In genomic region chrX:2345562-2345961, GRCh38 we compare ENCODE assay signal across 28 cellular contexts.
"Had no signal": no experiment of that assay in that cellular context is flagged by ENCODE, and none has a peak within 500 bp of the region (broad histone marks: within the 10 kb centered on the region; RNA-seq: fewer than 3 reads in every experiment).

No MANE protein-coding gene starts in this region.

- H3K36me3 ChIP-seq: neural progenitor cell, ovary, right lobe of liver, sigmoid colon, thoracic aorta, thyroid gland, upper lobe of left lung, vagina had no signal

- H3K27me3 Mint-ChIP-seq: progenitor cell of endocrine pancreas; stimulated activated naive B cell treated with anti-CD40 and anti-IgM and Interleukin-4, amounts not matched to agents 10 μg/mL and 1 μg/mL and 100 μg/mL, for 72 hours; stimulated activated naive CD8-positive, alpha-beta T cell treated with anti-CD3 and anti-CD28 coated beads, Interleukin-15, Interleukin-2, amounts not matched to agents 100 ng/mL and 50 ng/mL, for 24 hours had no signal

- H3K4me1 Mint-ChIP-seq: nephron had no signal

- H3K4me2 ChIP-seq: neural progenitor cell had no signal

- H3K9me3 ChIP-seq: ovary, psoas muscle, right lobe of liver, stomach, thoracic aorta, thyroid gland, tibial nerve, upper lobe of left lung, vagina had no signal

- DNase-seq: natural killer cell; occipital lobe; ovary; psoas muscle; right cardiac atrium; right lobe of liver; sigmoid colon; small intestine; stimulated activated CD4-positive, alpha-beta T cell treated with anti-CD3 and anti-CD28 coated beads, Interleukin-15, amount 100 ng/mL, for 24 hours; stimulated activated CD4-positive, alpha-beta T cell treated with anti-CD3 and anti-CD28 coated beads, Interleukin-2, amount 100 ng/mL, for 24 hours; stimulated activated CD4-positive, alpha-beta T cell treated with anti-CD3 and anti-CD28 coated beads, Interleukin-2, amount 100 ng/mL, for 48 hours; stimulated activated CD4-positive, alpha-beta T cell treated with anti-CD3 and anti-CD28 coated beads, Interleukin-4, amount 100 ng/mL, for 24 hours; stimulated activated naive B cell treated with anti-CD40 and anti-IgM and Interleukin-4, amounts not matched to agents 10 μg/mL and 1 μg/mL and 100 μg/mL, for 72 hours; stimulated activated naive CD4-positive, alpha-beta T cell treated with Interleukin-2 at 50 U/mL for 16 hours; stomach; thyroid gland; trophoblast cell; upper lobe of left lung had no signal

- H2AFZ ChIP-seq: neural progenitor cell, parathyroid adenoma had no signal

- ATAC-seq: natural killer cell; psoas muscle; right cardiac atrium; right lobe of liver; stimulated activated effector memory CD8-positive, alpha-beta T cell treated with anti-CD3 and anti-CD28 coated beads, Interleukin-12 subunit alpha, Interleukin-12 subunit beta, amount 100 ng/mL, for 72 hours; stimulated activated naive B cell treated with anti-CD40 and anti-IgM and Interleukin-4, amounts not matched to agents 10 μg/mL and 1 μg/mL and 100 μg/mL, for 72 hours had no signal

- H3K4me3 ChIP-seq: neural progenitor cell, ovary, psoas muscle, right lobe of liver, sigmoid colon, stomach, thoracic aorta, thyroid gland, tibial nerve, upper lobe of left lung, vagina had no signal

- H3K79me2 ChIP-seq: parathyroid adenoma had no signal

- H3K27me3 ChIP-seq: neural progenitor cell, ovary, right lobe of liver, sigmoid colon, stomach, thyroid gland, tibial nerve, upper lobe of left lung, vagina had no signal

- H3K4me3 Mint-ChIP-seq: natural killer cell; nephron; neural progenitor cell; stimulated activated effector memory CD8-positive, alpha-beta T cell treated with anti-CD3 and anti-CD28 coated beads, Interleukin-12 subunit alpha, Interleukin-12 subunit beta, amount 100 ng/mL, for 72 hours; stimulated activated naive B cell treated with anti-CD40 and anti-IgM and Interleukin-4, amounts not matched to agents 10 μg/mL and 1 μg/mL and 100 μg/mL, for 72 hours; stimulated activated naive CD8-positive, alpha-beta T cell treated with anti-CD3 and anti-CD28 coated beads, Interleukin-15, Interleukin-2, amounts not matched to agents 100 ng/mL and 50 ng/mL, for 24 hours had no signal

- H3K27ac ChIP-seq: neural progenitor cell, ovary, parathyroid adenoma, psoas muscle, right lobe of liver, sigmoid colon, stomach, thoracic aorta, thyroid gland, tibial nerve, upper lobe of left lung, vagina had no signal

- H3K27ac Mint-ChIP-seq: natural killer cell; nephron; neural progenitor cell; progenitor cell of endocrine pancreas; stimulated activated effector memory CD8-positive, alpha-beta T cell treated with anti-CD3 and anti-CD28 coated beads, Interleukin-12 subunit alpha, Interleukin-12 subunit beta, amount 100 ng/mL, for 72 hours; stimulated activated naive B cell treated with anti-CD40 and anti-IgM and Interleukin-4, amounts not matched to agents 10 μg/mL and 1 μg/mL and 100 μg/mL, for 72 hours; stimulated activated naive CD8-positive, alpha-beta T cell treated with anti-CD3 and anti-CD28 coated beads, Interleukin-15, Interleukin-2, amounts not matched to agents 100 ng/mL and 50 ng/mL, for 24 hours had no signal

- H3K9ac ChIP-seq: neural progenitor cell, parathyroid adenoma had no signal

- FAIRE-seq: small intestine, urothelium cell line had no signal

- H3K4me1 ChIP-seq: parathyroid adenoma, psoas muscle, right lobe of liver, sigmoid colon, stomach, thyroid gland, tibial nerve, upper lobe of left lung, vagina had no signal
